ENCODE assay signal across 21 cellular contexts in genomic region chr10:125564570-125564969, GRCh38.
"Had no signal": no experiment of that assay in that cellular context is flagged by ENCODE, and none has a peak within 500 bp of the region (broad histone marks: within the 10 kb centered on the region; RNA-seq: fewer than 3 reads in every experiment).

No MANE protein-coding gene starts in this region.

- H3K4me1 ChIP-seq: colonic mucosa, esophagus squamous epithelium, foreskin keratinocyte, gastrocnemius medialis, gastroesophageal sphincter, heart left ventricle, heart right ventricle had no signal

- H3K27ac ChIP-seq: colonic mucosa, coronary artery, dorsolateral prefrontal cortex, epithelial cell of prostate, esophagus squamous epithelium, foreskin keratinocyte, gastrocnemius medialis, gastroesophageal sphincter, heart left ventricle, heart right ventricle had no signal

- H3K4me3 Mint-ChIP-seq: dendritic cell treated with granulocyte-macrophage colony-stimulating factor and Interleukin-4, amounts not matched to agents 40 ng/mL and 50 ng/mL, for 4 days; effector memory CD8-positive, alpha-beta T cell had no signal

- H3K9me3 ChIP-seq: colonic mucosa, esophagus squamous epithelium, gastrocnemius medialis, gastroesophageal sphincter, heart left ventricle had no signal

- H3K4me3 ChIP-seq: colonic mucosa, coronary artery, dorsolateral prefrontal cortex, esophagus squamous epithelium, gastrocnemius medialis, gastroesophageal sphincter, heart left ventricle, heart right ventricle had no signal

- H3K27me3 Mint-ChIP-seq: dendritic cell treated with granulocyte-macrophage colony-stimulating factor and Interleukin-4, amounts not matched to agents 40 ng/mL and 50 ng/mL, for 4 days had no signal

- H3K36me3 ChIP-seq: colonic mucosa, esophagus squamous epithelium, gastrocnemius medialis, gastroesophageal sphincter, heart left ventricle, heart right ventricle had no signal

- H3K27me3 ChIP-seq: colonic mucosa, gastroesophageal sphincter had no signal

- H3K27ac Mint-ChIP-seq: dendritic cell treated with granulocyte-macrophage colony-stimulating factor and Interleukin-4, amounts not matched to agents 40 ng/mL and 50 ng/mL, for 4 days; effector memory CD8-positive, alpha-beta T cell had no signal

- DNase-seq: colonic mucosa; cortex of kidney; dermis blood vessel endothelial cell; dorsolateral prefrontal cortex; effector CD4-positive, alpha-beta T cell; effector CD8-positive, alpha-beta T cell; effector memory CD4-positive, alpha-beta T cell; effector memory CD8-positive, alpha-beta T cell; erythroblast; esophagus squamous epithelium; foreskin keratinocyte; foreskin melanocyte; gastrocnemius medialis; glutamatergic neuron; head of caudate nucleus; heart left ventricle; heart right ventricle had no signal
